In genomic region chr1:207806531-207807394, GRCh38 we compare ENCODE assay signal across 8 cellular contexts. TPM values are rescaled to one million over a fixed set of nuclear protein-coding genes. Genes with fewer than 3 reads are reported as not detected.
DNase-seq lines count a peak whose midpoint lies in the region; ATAC-seq lines count a peak whose summit lies in the region.

No MANE protein-coding gene starts in this region.

- H3K4me3 Mint-ChIP-seq in activated CD4-positive, alpha-beta T cell treated with anti-CD3 and anti-CD28 coated beads, Interleukin-2, amount 10 ng/mL, durations not matched to agents 24 days and 14 days = peak overlapping the region; percentile 10

- peaks cover 11 to 93% (median 92%) of the 10 kb centered on the region in 5 donors for H3K36me3 ChIP-seq in subcutaneous abdominal adipose tissue (ENCODE audit: control insufficient read depth in 5 of 5, insufficient read depth in 5 of 5, low read length in 5 of 5)

- H3K9me3 ChIP-seq in subcutaneous abdominal adipose tissue (ENCODE audit: control insufficient read depth in 5 of 5, low read length in 5 of 5) = no peaks in the 10 kb centered on the region

- ATAC-seq in activated naive CD4-positive, alpha-beta T cell treated with anti-CD3 and anti-CD28 coated beads, Interleukin-2, amount 50 U/mL, for 72 hours = peak in 1 of 2 donors; percentile 55
- no peak for ATAC-seq in GM21529 (IDR thresholded peaks at IDR 0.05; ENCODE audit: unreplicated experiment)
- ATAC-seq in GM21737 (IDR thresholded peaks at IDR 0.05; ENCODE audit: unreplicated experiment) = no peak

- H3K27me3 Mint-ChIP-seq in activated CD4-positive, alpha-beta T cell treated with anti-CD3 and anti-CD28 coated beads, Interleukin-2, amount 10 ng/mL, durations not matched to agents 24 days and 14 days = no peaks in the 10 kb centered on the region

- DNase-seq in activated CD4-positive, alpha-beta T cell treated with anti-CD3 and anti-CD28 coated beads, Interleukin-2, amount 10 ng/mL, durations not matched to agents 24 days and 14 days = peak; percentile 48
- DNase-seq in activated CD4-positive, alpha-beta T cell treated with anti-CD3 and anti-CD28 coated beads for 1 hour = no peak
- DNase-seq in activated naive CD4-positive, alpha-beta T cell treated with anti-CD3 and anti-CD28 coated beads, Interleukin-2, amount 50 U/mL, for 72 hours (ENCODE audit: low spot score in 2 of 2) = no peak
- DNase-seq in iris pigment epithelial cell (ENCODE audit: low read depth) (peak; percentile 69), NCI-H187 treated with DMSO at 0.1 percent for 48 hours (lab: John Stamatoyannopoulos, UW) (no peak)

- no peak overlapping the region for H3K4me3 ChIP-seq in subcutaneous abdominal adipose tissue (ENCODE audit: low read depth in 1 of 5, low read length in 5 of 5)

- no peaks in the 10 kb centered on the region for H3K27me3 ChIP-seq in subcutaneous abdominal adipose tissue (ENCODE audit: control insufficient read depth in 5 of 5, insufficient read depth in 4 of 5, low read length in 5 of 5)

- intact Hi-C loops in activated CD4-positive, alpha-beta T cell treated with anti-CD3 and anti-CD28 coated beads, Interleukin-2, amount 10 ng/mL, durations not matched to agents 24 days and 14 days (cut with micrococcal nuclease) = no loop called here

- peaks cover 30% of the 10 kb centered on the region for H3K4me1 Mint-ChIP-seq in activated CD4-positive, alpha-beta T cell treated with anti-CD3 and anti-CD28 coated beads, Interleukin-2, amount 10 ng/mL, durations not matched to agents 24 days and 14 days

- H3K9me3 Mint-ChIP-seq in activated CD4-positive, alpha-beta T cell treated with anti-CD3 and anti-CD28 coated beads, Interleukin-2, amount 10 ng/mL, durations not matched to agents 24 days and 14 days = no peaks in the 10 kb centered on the region
- H3K9me3 Mint-ChIP-seq in activated naive CD4-positive, alpha-beta T cell treated with anti-CD3 and anti-CD28 coated beads, Interleukin-2, amount 50 U/mL, for 72 hours = no peaks in the 10 kb centered on the region

- peak overlapping the region in 1 of 5 donors; percentile 59 for H3K9ac ChIP-seq in subcutaneous abdominal adipose tissue (ENCODE audit: low read length in 5 of 5)

- H3K27ac Mint-ChIP-seq in activated CD4-positive, alpha-beta T cell treated with anti-CD3 and anti-CD28 coated beads, Interleukin-2, amount 10 ng/mL, durations not matched to agents 24 days and 14 days = peak overlapping the region; percentile 69
- H3K27ac Mint-ChIP-seq in activated naive CD4-positive, alpha-beta T cell treated with anti-CD3 and anti-CD28 coated beads, Interleukin-2, amount 50 U/mL, for 72 hours = peak overlapping the region; percentile 84 to 92

- peaks cover 47% of the 10 kb centered on the region for H3K36me3 Mint-ChIP-seq in activated CD4-positive, alpha-beta T cell treated with anti-CD3 and anti-CD28 coated beads, Interleukin-2, amount 10 ng/mL, durations not matched to agents 24 days and 14 days (ENCODE audit: low read depth)
- peaks cover 0 to 5% of the 10 kb centered on the region in 2 donors for H3K36me3 Mint-ChIP-seq in activated naive CD4-positive, alpha-beta T cell treated with anti-CD3 and anti-CD28 coated beads, Interleukin-2, amount 50 U/mL, for 72 hours

- peak overlapping the region; percentile 84 for H3K27ac ChIP-seq in subcutaneous abdominal adipose tissue (ENCODE audit: low read depth, low read length)

- peaks cover 16 to 76% (median 67%) of the 10 kb centered on the region in 5 donors for H3K4me1 ChIP-seq in subcutaneous abdominal adipose tissue (ENCODE audit: control insufficient read depth in 5 of 5, insufficient read depth in 5 of 5, low read length in 5 of 5)

RNA-seq across cellular contexts. Expression of gene CD46, which starts 54.9 kb away (rescaled TPM):
- 96.3 and 107 TPM in 2 replicates for total RNA-seq in activated CD4-positive, alpha-beta T cell treated with anti-CD3 and anti-CD28 coated beads, Interleukin-2, amount 10 ng/mL, durations not matched to agents 24 days and 14 days
- total RNA-seq in activated naive CD4-positive, alpha-beta T cell treated with anti-CD3 and anti-CD28 coated beads, Interleukin-2, amount 50 U/mL, for 72 hours = 10 to 100 TPM; 77.5 to 92.0 TPM

Comparison
In these comparisons a context has a peak if more than half of its experiments do, and no peak if none do; other contexts are left out.
1. DNase-seq: peak in activated CD4-positive, alpha-beta T cell treated with anti-CD3 and anti-CD28 coated beads, Interleukin-2, amount 10 ng/mL, durations not matched to agents 24 days and 14 days (single experiment) and iris pigment epithelial cell (single experiment); none in activated CD4-positive, alpha-beta T cell treated with anti-CD3 and anti-CD28 coated beads for 1 hour (single experiment), activated naive CD4-positive, alpha-beta T cell treated with anti-CD3 and anti-CD28 coated beads, Interleukin-2, amount 50 U/mL, for 72 hours (0 of 2) and NCI-H187 treated with DMSO at 0.1 percent for 48 hours (single experiment).